ENCODE assay signal across 15 cellular contexts in genomic region chr14:89291351-89291940, GRCh38.
"Had no signal": no experiment of that assay in that cellular context is flagged by ENCODE, and none has a peak within 500 bp of the region (broad histone marks: within the 10 kb centered on the region; RNA-seq: fewer than 3 reads in every experiment).

No MANE protein-coding gene starts in this region.

- H3K9me3 ChIP-seq: ascending aorta, esophagus muscularis mucosa, lower lobe of right lung, psoas muscle, right lobe of liver, spleen, suprapubic skin, upper lobe of right lung had no signal

- H3K9me3 Mint-ChIP-seq: immature natural killer cell had no signal

- H3K4me3 ChIP-seq: ascending aorta, dorsolateral prefrontal cortex, esophagus muscularis mucosa, lower lobe of right lung, psoas muscle, right lobe of liver, spleen, suprapubic skin, upper lobe of right lung had no signal

- ATAC-seq: lower lobe of right lung, upper lobe of right lung had no signal

- H3K27ac ChIP-seq: esophagus muscularis mucosa, lower lobe of right lung, psoas muscle, right lobe of liver, suprapubic skin, upper lobe of right lung had no signal

- H3K36me3 ChIP-seq: ascending aorta, lower lobe of right lung, right lobe of liver had no signal

- H3K27me3 ChIP-seq: ascending aorta, dorsolateral prefrontal cortex, esophagus muscularis mucosa, right lobe of liver, spleen, suprapubic skin, upper lobe of right lung had no signal

- H3K4me1 ChIP-seq: lower lobe of right lung, psoas muscle, suprapubic skin had no signal

- DNase-seq: activated CD4-positive, alpha-beta T cell treated with anti-CD3 and anti-CD28 coated beads for 4 hours; activated effector memory CD4-positive, alpha-beta T cell treated with Interleukin-2 at 50 U/mL for 16 hours; dorsolateral prefrontal cortex; immature natural killer cell; lower lobe of right lung; psoas muscle; right lobe of liver; spleen; stimulated activated CD4-positive, alpha-beta T cell treated with anti-CD3 and anti-CD28 coated beads, Interleukin-1b, Interleukin-23, amount 100 ng/mL, for 48 hours; stimulated activated naive CD4-positive, alpha-beta T cell treated with Interleukin-2 at 50 U/mL for 16 hours; SW 1271; upper lobe of right lung had no signal
